ENCODE assay signal across 1 cellular context in genomic region chr7:36287371-36288241, GRCh38.
TF ChIP-seq lines count a peak whose summit lies in the region.

No MANE protein-coding gene starts in this region.

TF ChIP-seq in HepG2, 621 proteins besides CTCF, POLR2A, EP300 and RAD21 (continued from another document and continues in another):
- TF ChIP-seq, protein P1, sequence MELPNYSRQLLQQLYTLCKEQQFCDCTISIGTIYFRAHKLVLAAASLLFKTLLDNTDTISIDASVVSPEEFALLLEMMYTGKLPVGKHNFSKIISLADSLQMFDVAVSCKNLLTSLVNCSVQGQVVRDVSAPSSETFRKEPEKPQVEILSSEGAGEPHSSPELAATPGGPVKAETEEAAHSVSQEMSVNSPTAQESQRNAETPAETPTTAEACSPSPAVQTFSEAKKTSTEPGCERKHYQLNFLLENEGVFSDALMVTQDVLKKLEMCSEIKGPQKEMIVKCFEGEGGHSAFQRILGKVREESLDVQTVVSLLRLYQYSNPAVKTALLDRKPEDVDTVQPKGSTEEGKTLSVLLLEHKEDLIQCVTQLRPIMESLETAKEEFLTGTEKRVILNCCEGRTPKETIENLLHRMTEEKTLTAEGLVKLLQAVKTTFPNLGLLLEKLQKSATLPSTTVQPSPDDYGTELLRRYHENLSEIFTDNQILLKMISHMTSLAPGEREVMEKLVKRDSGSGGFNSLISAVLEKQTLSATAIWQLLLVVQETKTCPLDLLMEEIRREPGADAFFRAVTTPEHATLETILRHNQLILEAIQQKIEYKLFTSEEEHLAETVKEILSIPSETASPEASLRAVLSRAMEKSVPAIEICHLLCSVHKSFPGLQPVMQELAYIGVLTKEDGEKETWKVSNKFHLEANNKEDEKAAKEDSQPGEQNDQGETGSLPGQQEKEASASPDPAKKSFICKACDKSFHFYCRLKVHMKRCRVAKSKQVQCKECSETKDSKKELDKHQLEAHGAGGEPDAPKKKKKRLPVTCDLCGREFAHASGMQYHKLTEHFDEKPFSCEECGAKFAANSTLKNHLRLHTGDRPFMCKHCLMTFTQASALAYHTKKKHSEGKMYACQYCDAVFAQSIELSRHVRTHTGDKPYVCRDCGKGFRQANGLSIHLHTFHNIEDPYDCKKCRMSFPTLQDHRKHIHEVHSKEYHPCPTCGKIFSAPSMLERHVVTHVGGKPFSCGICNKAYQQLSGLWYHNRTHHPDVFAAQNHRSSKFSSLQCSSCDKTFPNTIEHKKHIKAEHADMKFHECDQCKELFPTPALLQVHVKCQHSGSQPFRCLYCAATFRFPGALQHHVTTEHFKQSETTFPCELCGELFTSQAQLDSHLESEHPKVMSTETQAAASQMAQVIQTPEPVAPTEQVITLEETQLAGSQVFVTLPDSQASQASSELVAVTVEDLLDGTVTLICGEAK (IDR thresholded peaks at IDR 0.05), result no peak
- TF ChIP-seq, protein P1 (CRISPR knock-in tag; IDR thresholded peaks at IDR 0.05), result peak; percentile 60; the same call in 1 of the 2 replicates
- TF ChIP-seq ZNF121 (CRISPR knock-in tag; IDR thresholded peaks at IDR 0.05) (no peak), ZKSCAN1 (IDR thresholded peaks at IDR 0.05; ENCODE audit: low read length) (no peak), SPEN (CRISPR knock-in tag; IDR thresholded peaks at IDR 0.05; ENCODE audit: low read depth) (peak; percentile 67), ZNF781 (CRISPR knock-in tag; IDR thresholded peaks at IDR 0.05; ENCODE audit: borderline replicate concordance, not compliant biosample characterization) (no peak), MTF1 (CRISPR knock-in tag; IDR thresholded peaks at IDR 0.05) (no peak), ZFP41 (CRISPR knock-in tag; IDR thresholded peaks at IDR 0.05; ENCODE audit: borderline replicate concordance) (no peak), TSC22D2 (CRISPR knock-in tag; IDR thresholded peaks at IDR 0.05; ENCODE audit: borderline replicate concordance) (peak; percentile 67; the same call in 1 of the 2 replicates), GRHL1 (CRISPR knock-in tag; conservative IDR thresholded peaks at IDR 0.05) (no peak), IRX3 (CRISPR knock-in tag; IDR thresholded peaks at IDR 0.05; ENCODE audit: borderline replicate concordance, low read depth) (no peak), ZNF317 (CRISPR knock-in tag; IDR thresholded peaks at IDR 0.05) (no peak), ZGPAT (CRISPR knock-in tag; IDR thresholded peaks at IDR 0.05) (peak; percentile 91), TOE1 (CRISPR knock-in tag; IDR thresholded peaks at IDR 0.05) (no peak), ZNF251 (CRISPR knock-in tag; IDR thresholded peaks at IDR 0.05) (no peak), SIN3A (IDR thresholded peaks at IDR 0.05; ENCODE audit: borderline replicate concordance, low read depth, low read length) (0 out of 2 replicates have a peak, but pooled peaks have one; percentile 46), ZBTB7A (CRISPR knock-in tag; IDR thresholded peaks at IDR 0.05) (no peak; the same call in 1 of the 2 replicates), ZNF180 (CRISPR knock-in tag; IDR thresholded peaks at IDR 0.05; ENCODE audit: borderline replicate concordance, low read depth) (no peak), ZNF768 (CRISPR knock-in tag; IDR thresholded peaks at IDR 0.05) (peak; percentile 42; the same call in 1 of the 2 replicates), HOXA9 (CRISPR knock-in tag; IDR thresholded peaks at IDR 0.05; ENCODE audit: borderline replicate concordance) (no peak), ZNF205 (CRISPR knock-in tag; IDR thresholded peaks at IDR 0.05) (peak; percentile 52; the same call in 1 of the 2 replicates), ZNF124 (CRISPR knock-in tag; IDR thresholded peaks at IDR 0.05) (peak; percentile 69; the same call in 1 of the 2 replicates), ZNF576 (CRISPR knock-in tag; IDR thresholded peaks at IDR 0.05) (no peak), ZNF20 (CRISPR knock-in tag; IDR thresholded peaks at IDR 0.05) (no peak), TAF15 (IDR thresholded peaks at IDR 0.05; ENCODE audit: low read depth, low read length, poor library complexity, severe bottlenecking) (no peak), ZNF569 (CRISPR knock-in tag; IDR thresholded peaks at IDR 0.05; ENCODE audit: borderline replicate concordance) (no peak), YY1 (IDR thresholded peaks at IDR 0.05; ENCODE audit: insufficient read depth, insufficient replicate concordance, low read depth, low read length) (peak; percentile 64), ZNF761 (CRISPR knock-in tag; conservative IDR thresholded peaks at IDR 0.05) (no peak)
- TF ChIP-seq, protein P2, sequence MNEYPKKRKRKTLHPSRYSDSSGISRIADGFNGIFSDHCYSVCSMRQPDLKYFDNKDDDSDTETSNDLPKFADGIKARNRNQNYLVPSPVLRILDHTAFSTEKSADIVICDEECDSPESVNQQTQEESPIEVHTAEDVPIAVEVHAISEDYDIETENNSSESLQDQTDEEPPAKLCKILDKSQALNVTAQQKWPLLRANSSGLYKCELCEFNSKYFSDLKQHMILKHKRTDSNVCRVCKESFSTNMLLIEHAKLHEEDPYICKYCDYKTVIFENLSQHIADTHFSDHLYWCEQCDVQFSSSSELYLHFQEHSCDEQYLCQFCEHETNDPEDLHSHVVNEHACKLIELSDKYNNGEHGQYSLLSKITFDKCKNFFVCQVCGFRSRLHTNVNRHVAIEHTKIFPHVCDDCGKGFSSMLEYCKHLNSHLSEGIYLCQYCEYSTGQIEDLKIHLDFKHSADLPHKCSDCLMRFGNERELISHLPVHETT (CRISPR knock-in tag; conservative IDR thresholded peaks at IDR 0.05), result no peak
- TF ChIP-seq, protein P3, sequence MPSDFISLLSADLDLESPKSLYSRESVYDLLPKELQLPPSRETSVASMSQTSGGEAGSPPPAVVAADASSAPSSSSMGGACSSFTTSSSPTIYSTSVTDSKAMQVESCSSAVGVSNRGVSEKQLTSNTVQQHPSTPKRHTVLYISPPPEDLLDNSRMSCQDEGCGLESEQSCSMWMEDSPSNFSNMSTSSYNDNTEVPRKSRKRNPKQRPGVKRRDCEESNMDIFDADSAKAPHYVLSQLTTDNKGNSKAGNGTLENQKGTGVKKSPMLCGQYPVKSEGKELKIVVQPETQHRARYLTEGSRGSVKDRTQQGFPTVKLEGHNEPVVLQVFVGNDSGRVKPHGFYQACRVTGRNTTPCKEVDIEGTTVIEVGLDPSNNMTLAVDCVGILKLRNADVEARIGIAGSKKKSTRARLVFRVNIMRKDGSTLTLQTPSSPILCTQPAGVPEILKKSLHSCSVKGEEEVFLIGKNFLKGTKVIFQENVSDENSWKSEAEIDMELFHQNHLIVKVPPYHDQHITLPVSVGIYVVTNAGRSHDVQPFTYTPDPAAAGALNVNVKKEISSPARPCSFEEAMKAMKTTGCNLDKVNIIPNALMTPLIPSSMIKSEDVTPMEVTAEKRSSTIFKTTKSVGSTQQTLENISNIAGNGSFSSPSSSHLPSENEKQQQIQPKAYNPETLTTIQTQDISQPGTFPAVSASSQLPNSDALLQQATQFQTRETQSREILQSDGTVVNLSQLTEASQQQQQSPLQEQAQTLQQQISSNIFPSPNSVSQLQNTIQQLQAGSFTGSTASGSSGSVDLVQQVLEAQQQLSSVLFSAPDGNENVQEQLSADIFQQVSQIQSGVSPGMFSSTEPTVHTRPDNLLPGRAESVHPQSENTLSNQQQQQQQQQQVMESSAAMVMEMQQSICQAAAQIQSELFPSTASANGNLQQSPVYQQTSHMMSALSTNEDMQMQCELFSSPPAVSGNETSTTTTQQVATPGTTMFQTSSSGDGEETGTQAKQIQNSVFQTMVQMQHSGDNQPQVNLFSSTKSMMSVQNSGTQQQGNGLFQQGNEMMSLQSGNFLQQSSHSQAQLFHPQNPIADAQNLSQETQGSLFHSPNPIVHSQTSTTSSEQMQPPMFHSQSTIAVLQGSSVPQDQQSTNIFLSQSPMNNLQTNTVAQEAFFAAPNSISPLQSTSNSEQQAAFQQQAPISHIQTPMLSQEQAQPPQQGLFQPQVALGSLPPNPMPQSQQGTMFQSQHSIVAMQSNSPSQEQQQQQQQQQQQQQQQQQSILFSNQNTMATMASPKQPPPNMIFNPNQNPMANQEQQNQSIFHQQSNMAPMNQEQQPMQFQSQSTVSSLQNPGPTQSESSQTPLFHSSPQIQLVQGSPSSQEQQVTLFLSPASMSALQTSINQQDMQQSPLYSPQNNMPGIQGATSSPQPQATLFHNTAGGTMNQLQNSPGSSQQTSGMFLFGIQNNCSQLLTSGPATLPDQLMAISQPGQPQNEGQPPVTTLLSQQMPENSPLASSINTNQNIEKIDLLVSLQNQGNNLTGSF (CRISPR knock-in tag; IDR thresholded peaks at IDR 0.05), result no peak
- TF ChIP-seq, protein P4, sequence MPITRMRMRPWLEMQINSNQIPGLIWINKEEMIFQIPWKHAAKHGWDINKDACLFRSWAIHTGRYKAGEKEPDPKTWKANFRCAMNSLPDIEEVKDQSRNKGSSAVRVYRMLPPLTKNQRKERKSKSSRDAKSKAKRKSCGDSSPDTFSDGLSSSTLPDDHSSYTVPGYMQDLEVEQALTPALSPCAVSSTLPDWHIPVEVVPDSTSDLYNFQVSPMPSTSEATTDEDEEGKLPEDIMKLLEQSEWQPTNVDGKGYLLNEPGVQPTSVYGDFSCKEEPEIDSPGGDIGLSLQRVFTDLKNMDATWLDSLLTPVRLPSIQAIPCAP (CRISPR knock-in tag; IDR thresholded peaks at IDR 0.05; ENCODE audit: low read depth), result no peak
- TF ChIP-seq, protein P5, sequence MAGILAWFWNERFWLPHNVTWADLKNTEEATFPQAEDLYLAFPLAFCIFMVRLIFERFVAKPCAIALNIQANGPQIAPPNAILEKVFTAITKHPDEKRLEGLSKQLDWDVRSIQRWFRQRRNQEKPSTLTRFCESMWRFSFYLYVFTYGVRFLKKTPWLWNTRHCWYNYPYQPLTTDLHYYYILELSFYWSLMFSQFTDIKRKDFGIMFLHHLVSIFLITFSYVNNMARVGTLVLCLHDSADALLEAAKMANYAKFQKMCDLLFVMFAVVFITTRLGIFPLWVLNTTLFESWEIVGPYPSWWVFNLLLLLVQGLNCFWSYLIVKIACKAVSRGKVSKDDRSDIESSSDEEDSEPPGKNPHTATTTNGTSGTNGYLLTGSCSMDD (CRISPR knock-in tag; IDR thresholded peaks at IDR 0.05), result no peak
- TF ChIP-seq, protein P6, sequence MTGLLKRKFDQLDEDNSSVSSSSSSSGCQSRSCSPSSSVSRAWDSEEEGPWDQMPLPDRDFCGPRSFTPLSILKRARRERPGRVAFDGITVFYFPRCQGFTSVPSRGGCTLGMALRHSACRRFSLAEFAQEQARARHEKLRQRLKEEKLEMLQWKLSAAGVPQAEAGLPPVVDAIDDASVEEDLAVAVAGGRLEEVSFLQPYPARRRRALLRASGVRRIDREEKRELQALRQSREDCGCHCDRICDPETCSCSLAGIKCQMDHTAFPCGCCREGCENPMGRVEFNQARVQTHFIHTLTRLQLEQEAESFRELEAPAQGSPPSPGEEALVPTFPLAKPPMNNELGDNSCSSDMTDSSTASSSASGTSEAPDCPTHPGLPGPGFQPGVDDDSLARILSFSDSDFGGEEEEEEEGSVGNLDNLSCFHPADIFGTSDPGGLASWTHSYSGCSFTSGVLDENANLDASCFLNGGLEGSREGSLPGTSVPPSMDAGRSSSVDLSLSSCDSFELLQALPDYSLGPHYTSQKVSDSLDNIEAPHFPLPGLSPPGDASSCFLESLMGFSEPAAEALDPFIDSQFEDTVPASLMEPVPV (CRISPR knock-in tag; IDR thresholded peaks at IDR 0.05), result no peak; the same call in 1 of the 2 replicates
